Comparison of ENCODE assay signal across 24 cellular contexts in genomic region chr4:153383131-153383530, GRCh38. TPM values are rescaled to one million over a fixed set of nuclear protein-coding genes. Genes with fewer than 3 reads are reported as not detected.
DNase-seq lines count a peak whose midpoint lies in the region; ATAC-seq and TF ChIP-seq lines count a peak whose summit lies in the region.
"Had no signal": no experiment of that assay in that cellular context is flagged by ENCODE, and none has a peak within 500 bp of the region (broad histone marks: within the 10 kb centered on the region; RNA-seq: fewer than 3 reads in every experiment).

No MANE protein-coding gene starts in this region.

- peak overlapping the region; percentile 30; the same call in 1 of the 2 replicates for H3K27ac Mint-ChIP-seq in GM23338
- H3K27ac Mint-ChIP-seq: natural killer cell treated with Interleukin-12 subunit alpha and Interleukin-12 subunit beta and Interleukin-15 and Interleukin-18, amount 100 ng/mL, for 72 hours; progenitor cell of endocrine pancreas; type B pancreatic cell had no signal

- H3K4me2 ChIP-seq in GM23338 (no peak overlapping the region), osteoblast (ENCODE audit: insufficient read depth, low read length) (no peak overlapping the region)

- peak overlapping the region; percentile 58 for H3K27ac ChIP-seq in GM23338 (ENCODE audit: low read depth)
- no peak overlapping the region for H3K27ac ChIP-seq in brain microvascular endothelial cell
- H3K27ac ChIP-seq in osteoblast (ENCODE audit: low read depth, low read length), result no peak overlapping the region
- H3K27ac ChIP-seq: heart right ventricle, left lung had no signal

- H3K79me2 ChIP-seq in GM23338 (replicated peaks; ENCODE audit: insufficient read depth), result no peaks in the 10 kb centered on the region
- no peaks in the 10 kb centered on the region for H3K79me2 ChIP-seq in osteoblast (ENCODE audit: insufficient read depth, low read length)

- no peaks in the 10 kb centered on the region for H3K27me3 ChIP-seq in GM23338 (ENCODE audit: insufficient read depth)
- no peaks in the 10 kb centered on the region for H3K27me3 ChIP-seq in brain microvascular endothelial cell (replicated peaks)
- no peaks in the 10 kb centered on the region for H3K27me3 ChIP-seq in osteoblast (ENCODE audit: insufficient read depth, low read length)
- H3K27me3 ChIP-seq: heart right ventricle, left lung had no signal

- H3K36me3 ChIP-seq in GM23338 (ENCODE audit: insufficient read depth) (no peaks in the 10 kb centered on the region), brain microvascular endothelial cell (replicated peaks) (no peaks in the 10 kb centered on the region), osteoblast (ENCODE audit: insufficient read depth, low read length) (no peaks in the 10 kb centered on the region)
- H3K36me3 ChIP-seq: heart right ventricle, left lung had no signal

- TF ChIP-seq CTCF in GM23338 (conservative IDR thresholded peaks at IDR 0.05; ENCODE audit: low read depth in 2 of 2) (no peak), brain microvascular endothelial cell (IDR thresholded peaks at IDR 0.05; ENCODE audit: low read depth, low read length, missing control alignments) (no peak), osteoblast (IDR thresholded peaks at IDR 0.05; ENCODE audit: extremely low read depth, low read depth, low read length) (no peak)

- H3F3A ChIP-seq in GM23338 (replicated peaks; ENCODE audit: low read depth), result no peaks in the 10 kb centered on the region

- H3K9me3 Mint-ChIP-seq in GM23338, result no peaks in the 10 kb centered on the region
- H3K9me3 Mint-ChIP-seq: activated T-cell treated with anti-CD3 and anti-CD28 coated beads, Interleukin-2, amount 50 U/mL, for 4 hours; natural killer cell treated with Interleukin-12 subunit alpha and Interleukin-12 subunit beta and Interleukin-15 and Interleukin-18, amount 100 ng/mL, for 72 hours; type B pancreatic cell had no signal

- H3K4me3 Mint-ChIP-seq in GM23338, result no peak overlapping the region
- H3K4me3 Mint-ChIP-seq: activated T-cell treated with anti-CD3 and anti-CD28 coated beads, Interleukin-2, amount 50 U/mL, for 4 hours; CD4-positive, alpha-beta memory T cell; natural killer cell treated with Interleukin-12 subunit alpha and Interleukin-12 subunit beta and Interleukin-15 and Interleukin-18, amount 100 ng/mL, for 72 hours; type B pancreatic cell had no signal

- ATAC-seq in GM23338 (no peak), GM21515 (IDR thresholded peaks at IDR 0.05; ENCODE audit: unreplicated experiment) (no peak)
- ATAC-seq: activated T-cell treated with anti-CD3 and anti-CD28 coated beads, Interleukin-2, amount 50 U/mL, for 4 hours; heart right ventricle; left lung; natural killer cell treated with Interleukin-12 subunit alpha and Interleukin-12 subunit beta and Interleukin-15 and Interleukin-18, amount 100 ng/mL, for 72 hours; Panc1 had no signal

- H3K27me3 Mint-ChIP-seq in GM23338 (ENCODE audit: insufficient read depth, low read depth, poor library complexity), result no peaks in the 10 kb centered on the region
- H3K27me3 Mint-ChIP-seq: CD4-positive, alpha-beta memory T cell; natural killer cell treated with Interleukin-12 subunit alpha and Interleukin-12 subunit beta and Interleukin-15 and Interleukin-18, amount 100 ng/mL, for 72 hours; progenitor cell of endocrine pancreas; type B pancreatic cell had no signal

- H3K4me1 Mint-ChIP-seq in GM23338, result peaks cover 6% of the 10 kb centered on the region

- DNase-seq in GM23338 (ENCODE audit: low spot score) (no peak), brain microvascular endothelial cell (peak; percentile 14), glomerular endothelial cell (ENCODE audit: extremely low read depth, low read depth, low spot score) (peak; percentile 5), osteoblast (ENCODE audit: insufficient read length, low spot score, missing footprints) (no peak), NCI-H2227 treated with DMSO at 0.1 percent for 48 hours (lab: John Stamatoyannopoulos, UW) (no peak), NCI-H748 treated with DMSO at 0.1 percent for 48 hours (lab: John Stamatoyannopoulos, UW) (no peak), GF-D8 (lab: John Stamatoyannopoulos, UW) (no peak)
- DNase-seq: activated CD4-positive, alpha-beta T cell treated with anti-CD3 and anti-CD28 coated beads for 4 hours; activated naive CD4-positive, alpha-beta T cell; activated T-cell treated with anti-CD3 and anti-CD28 coated beads, Interleukin-2, amount 50 U/mL, for 4 hours; CD4-positive, alpha-beta memory T cell; cortex of kidney; DMS 273 treated with DMSO at 0.1 percent for 48 hours; heart right ventricle; KG1; left lung; MM.1S; NCI-H1417 treated with DMSO at 0.1 percent for 48 hours; NCI-H510A had no signal

- H4K20me1 ChIP-seq in GM23338 (replicated peaks; ENCODE audit: insufficient read depth) (no peaks in the 10 kb centered on the region), osteoblast (ENCODE audit: insufficient read depth, low read length) (no peaks in the 10 kb centered on the region)

- peaks cover 11% of the 10 kb centered on the region; the same call in 1 of the 3 replicates for H3K36me3 Mint-ChIP-seq in GM23338 (ENCODE audit: low read depth)
- H3K36me3 Mint-ChIP-seq: CD4-positive, alpha-beta memory T cell; natural killer cell treated with Interleukin-12 subunit alpha and Interleukin-12 subunit beta and Interleukin-15 and Interleukin-18, amount 100 ng/mL, for 72 hours had no signal

- no peaks in the 10 kb centered on the region for H3K9me3 ChIP-seq in osteoblast (ENCODE audit: low read depth, low read length)
- H3K9me3 ChIP-seq: heart right ventricle, left lung had no signal

- H3K4me3 ChIP-seq in GM23338, result no peak overlapping the region
- no peak overlapping the region for H3K4me3 ChIP-seq in brain microvascular endothelial cell (ENCODE audit: low read depth, low read length)
- no peak overlapping the region for H3K4me3 ChIP-seq in osteoblast (ENCODE audit: insufficient read depth, low read length)
- H3K4me3 ChIP-seq: heart right ventricle, left lung had no signal

- no peak overlapping the region for H2AFZ ChIP-seq in GM23338
- peak overlapping the region; percentile 63 for H2AFZ ChIP-seq in osteoblast (ENCODE audit: low read length)

- in situ Hi-C loops in brain microvascular endothelial cell (cut with HindIII; ENCODE audit: low pct_ligation_motif_present, low sequenced_read_pairs), result no loop called here

- H3K4me1 ChIP-seq in GM23338 (ENCODE audit: insufficient read depth), result no peaks in the 10 kb centered on the region
- H3K4me1 ChIP-seq in osteoblast (ENCODE audit: insufficient read depth, low read length), result no peaks in the 10 kb centered on the region
- H3K4me1 ChIP-seq: left lung had no signal

- H3K9me2 ChIP-seq in GM23338 (ENCODE audit: insufficient read depth), result no peaks in the 10 kb centered on the region

TF ChIP-seq in GM23338, 12 proteins besides CTCF, POLR2A, EP300 and RAD21 (continues in another document):
- TF ChIP-seq ZNF114 (CRISPR knock-in tag; IDR thresholded peaks at IDR 0.05), result no peak
- TF ChIP-seq STAT1 (IDR thresholded peaks at IDR 0.05; ENCODE audit: unreplicated experiment), result no peak
- no peak for TF ChIP-seq EZH2 (IDR thresholded peaks at IDR 0.05; ENCODE audit: low read depth, unreplicated experiment)
- no peak for TF ChIP-seq ETS1 (IDR thresholded peaks at IDR 0.05)
- TF ChIP-seq ZNF331 (CRISPR knock-in tag; IDR thresholded peaks at IDR 0.05; ENCODE audit: low read depth), result no peak
- no peak for TF ChIP-seq CREB1 (CRISPR knock-in tag; IDR thresholded peaks at IDR 0.05; ENCODE audit: low read depth)
- TF ChIP-seq POLR2AphosphoS5 (IDR thresholded peaks at IDR 0.05; ENCODE audit: low read depth), result no peak
- TF ChIP-seq REST (IDR thresholded peaks at IDR 0.05; ENCODE audit: unreplicated experiment), result no peak
- TF ChIP-seq JUNB (IDR thresholded peaks at IDR 0.05; ENCODE audit: unreplicated experiment), result no peak
- TF ChIP-seq EZH2phosphoT487 (IDR thresholded peaks at IDR 0.05; ENCODE audit: unreplicated experiment), result no peak
- TF ChIP-seq NANOG (IDR thresholded peaks at IDR 0.05; ENCODE audit: borderline replicate concordance), result no peak

RNA-seq across cellular contexts. Expression of gene MND1, which starts 38.6 kb away (rescaled TPM):
- 22.5 and 26.2 TPM in 2 replicates for total RNA-seq in GM23338 (2014; rRNA removed; shearing (Covaris generic))
- polyA plus RNA-seq in GM23338 (2016; fragmentation: Nextera tagmentation; extraction: Ambion mirVana), result 61.1 and 63.5 TPM in 2 replicates
- total RNA-seq in glomerular endothelial cell (0.82 and 6.2 TPM in 2 replicates), osteoblast (1.4 and 2.7 TPM in 2 replicates)
- total RNA-seq: CD4-positive, alpha-beta memory T cell had no signal

Comparison
In these comparisons a context has a peak if more than half of its experiments do, and no peak if none do; other contexts are left out.
1. DNase-seq: peak in brain microvascular endothelial cell (single experiment) and glomerular endothelial cell (single experiment); none in GM23338 (single experiment), osteoblast (single experiment), NCI-H2227 treated with DMSO at 0.1 percent for 48 hours (single experiment), NCI-H748 treated with DMSO at 0.1 percent for 48 hours (single experiment) and GF-D8 (single experiment).